ENCODE assay signal across 14 cellular contexts in the genomic region with DNA sequence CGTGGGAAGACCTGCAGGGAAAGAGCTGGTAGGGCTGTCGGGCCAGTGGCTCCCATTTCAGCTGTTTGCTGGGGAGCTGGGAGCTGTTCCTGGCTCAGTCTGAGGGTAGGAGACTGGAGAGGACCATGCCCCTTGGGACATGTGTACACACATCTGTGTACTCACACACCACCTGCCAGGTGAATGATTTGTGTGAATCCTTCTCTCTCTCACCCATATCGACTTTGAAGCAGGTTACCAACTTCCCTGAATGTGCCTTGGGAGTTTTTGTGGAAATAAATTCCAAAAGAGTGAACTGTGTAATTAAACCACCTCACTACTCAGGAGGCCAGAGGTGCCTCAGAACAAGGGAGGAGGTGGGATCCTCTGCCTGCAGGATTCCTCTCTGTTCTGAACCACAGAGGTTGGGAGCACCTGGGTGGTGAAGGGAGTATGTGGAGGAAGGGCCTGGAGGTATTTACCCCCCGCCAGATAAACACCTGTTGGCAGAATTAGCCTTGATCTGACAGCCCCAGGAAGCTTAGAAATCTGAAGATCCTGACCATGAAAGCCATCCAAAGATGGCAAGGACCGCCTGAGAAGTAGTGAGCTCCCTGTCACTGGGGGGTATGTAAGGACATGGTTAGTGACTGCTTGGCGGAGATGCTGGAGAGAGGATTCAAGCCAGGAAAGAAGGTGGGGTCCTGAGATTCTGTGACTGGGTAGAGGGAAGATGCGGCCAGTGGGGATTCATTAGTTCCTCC. TPM values are rescaled to one million over a fixed set of nuclear protein-coding genes. Genes with fewer than 3 reads are reported as not detected.
DNase-seq lines count a peak whose midpoint lies in the region; ATAC-seq, FAIRE-seq and TF ChIP-seq lines count a peak whose summit lies in the region.
"Had no signal": no experiment of that assay in that cellular context is flagged by ENCODE, and none has a peak within 500 bp of the region (broad histone marks: within the 10 kb centered on the region; RNA-seq: fewer than 3 reads in every experiment).

No MANE protein-coding gene starts in this region.

- ATAC-seq in Right ventricle myocardium inferior (no peak), mucosa of descending colon (no peak), HG03521 (IDR thresholded peaks at IDR 0.05; ENCODE audit: unreplicated experiment) (no peak), HG03469 (IDR thresholded peaks at IDR 0.05; ENCODE audit: unreplicated experiment) (no peak)
- ATAC-seq: activated CD8-positive, alpha-beta T cell treated with anti-CD3 and anti-CD28 coated beads for 36 hours; GM23338 had no signal

- TF ChIP-seq CTCF in left ventricle myocardium inferior (IDR thresholded peaks at IDR 0.05; ENCODE audit: borderline replicate concordance) (no peak), bronchial epithelial cell (IDR thresholded peaks at IDR 0.05; ENCODE audit: insufficient read depth, low read length, severe bottlenecking) (no peak), mucosa of descending colon (IDR thresholded peaks at IDR 0.05) (no peak), tibial nerve (IDR thresholded peaks at IDR 0.05) (no peak)

- H3K4me3 ChIP-seq in left ventricle myocardium inferior (no peak overlapping the region), bronchial epithelial cell (ENCODE audit: low read depth, low read length) (no peak overlapping the region), mucosa of descending colon (no peak overlapping the region), tibial nerve (no peak overlapping the region)
- H3K4me3 ChIP-seq: GM23338, heart right ventricle had no signal

- no peaks in the 10 kb centered on the region for H3K9me3 ChIP-seq in left ventricle myocardium inferior (replicated peaks)
- H3K9me3 ChIP-seq in mucosa of descending colon, result no peaks in the 10 kb centered on the region
- H3K9me3 ChIP-seq in tibial nerve, result no peaks in the 10 kb centered on the region
- H3K9me3 ChIP-seq: heart right ventricle had no signal

- peaks cover 47% of the 10 kb centered on the region for H3K27me3 ChIP-seq in left ventricle myocardium inferior (ENCODE audit: low read depth)
- no peaks in the 10 kb centered on the region for H3K27me3 ChIP-seq in bronchial epithelial cell (ENCODE audit: control insufficient read depth, insufficient read depth, low read length)
- H3K27me3 ChIP-seq in tibial nerve, result peaks cover 0 to 35% of the 10 kb centered on the region in 2 donors

- no peak for FAIRE-seq in bronchial epithelial cell (lab: Jason Lieb, UNC)

- H3K27ac ChIP-seq in left ventricle myocardium inferior (replicated peaks), result no peak overlapping the region
- H3K27ac ChIP-seq in tibial nerve, result no peak overlapping the region

- no peak for TF ChIP-seq EP300 in tibial nerve (IDR thresholded peaks at IDR 0.05)

- intact Hi-C loops in Right ventricle myocardium inferior (cut with DNase I), result no loop called here
- intact Hi-C loops in left ventricle myocardium inferior (cut with micrococcal nuclease), result no loop called here
- intact Hi-C loops in mucosa of descending colon (cut with DNase I, micrococcal nuclease), result loop anchor here in 1 of 2 donors (10.0 kb wide), 1 partner anchor 47 kb away; no protein-coding TSS in a partner anchor

- DNase-seq in Right ventricle myocardium inferior (ENCODE audit: missing footprints) (peak; percentile 7), left ventricle myocardium inferior (no peak), bronchial epithelial cell (ENCODE audit: low read depth) (peak; percentile 15), mucosa of descending colon (peak in 2 of 3 donors; percentile 35 to 41), activated T-cell treated with anti-CD3 and anti-CD28 coated beads for 4 hours (no peak), tibial nerve (ENCODE audit: low spot score in 2 of 2) (no peak)
- DNase-seq: activated CD8-positive, alpha-beta T cell treated with anti-CD3 and anti-CD28 coated beads for 36 hours; activated gamma-delta T cell; central memory CD4-positive, alpha-beta T cell; heart right ventricle; MV-4-11 had no signal

- 88 to 91% methylated on average over 7 of the region's 7 CpGs for WGBS in tibial nerve, 2 donors

- TF ChIP-seq POLR2A in tibial nerve (IDR thresholded peaks at IDR 0.05), result no peak

- no peaks in the 10 kb centered on the region for H3K36me3 ChIP-seq in left ventricle myocardium inferior
- H3K36me3 ChIP-seq in bronchial epithelial cell (ENCODE audit: control insufficient read depth, insufficient read depth, low read length), result no peaks in the 10 kb centered on the region
- no peaks in the 10 kb centered on the region for H3K36me3 ChIP-seq in mucosa of descending colon (ENCODE audit: low read depth)
- H3K36me3 ChIP-seq in tibial nerve, result no peaks in the 10 kb centered on the region
- H3K36me3 ChIP-seq: heart right ventricle had no signal

- H3K4me1 ChIP-seq in left ventricle myocardium inferior (peaks cover 32% of the 10 kb centered on the region), mucosa of descending colon (ENCODE audit: low read depth) (peaks cover 54% of the 10 kb centered on the region), tibial nerve (peaks cover 0 to 51% (median 24%) of the 10 kb centered on the region in 4 donors)

RNA-seq across cellular contexts. Expression of gene ABCC3, which starts 3.3 kb away (rescaled TPM):
- total RNA-seq in Right ventricle myocardium inferior (0.68 TPM), left ventricle myocardium inferior (0.88 TPM), bronchial epithelial cell (17.0 and 33.2 TPM in 2 replicates), mucosa of descending colon (100 to 1,000 TPM; 166 to 453 (median 211) TPM), tibial nerve (10 to 100 TPM in 1 of 4 donors, 1 to 10 TPM in 3; 1.5 to 19.2 (median 7.3) TPM)
- total RNA-seq: activated CD8-positive, alpha-beta T cell treated with anti-CD3 and anti-CD28 coated beads for 36 hours; GM23338 had no signal

Comparison
In these comparisons a context has a peak if more than half of its experiments do, and no peak if none do; other contexts are left out.
1. DNase-seq: peak in Right ventricle myocardium inferior (single experiment), bronchial epithelial cell (single experiment) and mucosa of descending colon (2 of 3); none in left ventricle myocardium inferior (single experiment), activated T-cell treated with anti-CD3 and anti-CD28 coated beads for 4 hours (single experiment) and tibial nerve (0 of 2).